23 cellular contexts compared by ENCODE assay signal in genomic region chr1:174326278-174326677, GRCh38.
DNase-seq lines count a peak whose midpoint lies in the region; ATAC-seq, FAIRE-seq and TF ChIP-seq lines count a peak whose summit lies in the region.
"Had no signal": no experiment of that assay in that cellular context is flagged by ENCODE, and none has a peak within 500 bp of the region (broad histone marks: within the 10 kb centered on the region; RNA-seq: fewer than 3 reads in every experiment).

No MANE protein-coding gene starts in this region.

- H3K9me1 ChIP-seq in K562 (ENCODE audit: control insufficient read depth, insufficient read depth, low read length): no peaks in the 10 kb centered on the region

- intact Hi-C loops in HepG2 (cut with micrococcal nuclease; ENCODE audit: unreplicated experiment) (no loop called here), right lobe of liver (cut with DNase I) (no loop called here), K562 (cut with micrococcal nuclease) (no loop called here), ovary (cut with DNase I) (no loop called here)

- CTCF ChIA-PET in HepG2 (lab: Yijun Ruan, JAX; ENCODE audit: low intra/inter-chr PET ratio, low total read pairs): no interaction called here
- CTCF ChIA-PET in K562 (lab: Yijun Ruan, JAX; ENCODE audit: low intra/inter-chr PET ratio): no interaction called here

- H4K20me1 ChIP-seq in HepG2 (ENCODE audit: insufficient read depth, low read length) (no peaks in the 10 kb centered on the region), K562 (replicated peaks; ENCODE audit: control insufficient read depth, insufficient read depth, low read length) (no peaks in the 10 kb centered on the region)
- H4K20me1 ChIP-seq: BLaER1 treated with 17β-estradiol and CSF1 and Interleukin-3, amounts not matched to agents 10 nM and 100 nM had no signal

- H3K27me3 ChIP-seq in HepG2 (ENCODE audit: control insufficient read depth in 1 of 2, insufficient read depth in 2 of 2, low read length in 2 of 2) (no peaks in the 10 kb centered on the region; a peak in 1 of 5 replicates), right lobe of liver (no peaks in the 10 kb centered on the region), K562 (ENCODE audit: control insufficient read depth in 2 of 2, insufficient read depth in 2 of 2, low read length in 2 of 2) (no peaks in the 10 kb centered on the region; a peak in 1 of 5 replicates), ovary (no peaks in the 10 kb centered on the region)
- H3K27me3 ChIP-seq: BLaER1 treated with 17β-estradiol and CSF1 and Interleukin-3, amounts not matched to agents 10 nM and 100 nM had no signal

- no peak for TF ChIP-seq CTCF in HepG2 (CRISPR knock-in tag; IDR thresholded peaks at IDR 0.05)
- no peak for TF ChIP-seq CTCF in right lobe of liver (IDR thresholded peaks at IDR 0.05)
- no peak for TF ChIP-seq CTCF in K562 (IDR thresholded peaks at IDR 0.05 in 2 of 3, conservative IDR thresholded peaks at IDR 0.05 in 1 of 3; ENCODE audit: insufficient read depth in 2 of 3, low read depth in 1 of 3, low read length in 3 of 3)
- no peak for TF ChIP-seq CTCF in endothelial cell (IDR thresholded peaks at IDR 0.05; ENCODE audit: unreplicated experiment)
- TF ChIP-seq CTCF in ovary (IDR thresholded peaks at IDR 0.05): no peak

- no peak for TF ChIP-seq POLR2A in HepG2 (IDR thresholded peaks at IDR 0.05; ENCODE audit: insufficient read depth in 1 of 2, low read depth in 2 of 2, low read length in 2 of 2)
- TF ChIP-seq POLR2A in right lobe of liver (IDR thresholded peaks at IDR 0.05): no peak
- no peak for TF ChIP-seq POLR2A in K562 (conservative IDR thresholded peaks at IDR 0.05)
- no peak for TF ChIP-seq POLR2A in ovary (IDR thresholded peaks at IDR 0.05)

- H3K4me1 ChIP-seq in HepG2 (ENCODE audit: insufficient read depth, low read length) (no peaks in the 10 kb centered on the region), right lobe of liver (no peaks in the 10 kb centered on the region), K562 (replicated peaks in 1 of 2; ENCODE audit: control insufficient read depth in 2 of 2, insufficient read depth in 2 of 2, low read length in 2 of 2) (no peaks in the 10 kb centered on the region), ovary (ENCODE audit: insufficient read depth) (no peaks in the 10 kb centered on the region)
- H3K4me1 ChIP-seq: A549, Caco-2 had no signal

- ATAC-seq in HepG2 (no peak), right lobe of liver (no peak), K562 (no peak)
- ATAC-seq: A549; CD8-positive, alpha-beta T cell; GM12878 had no signal

- H3K27me3 Mint-ChIP-seq in endothelial cell (ENCODE audit: unreplicated experiment): no peaks in the 10 kb centered on the region
- H3K27me3 Mint-ChIP-seq: B cell; CD4-positive, alpha-beta T cell had no signal

- TF ChIP-seq EP300 in HepG2 (IDR thresholded peaks at IDR 0.05; ENCODE audit: low read depth in 2 of 2, low read length in 2 of 2) (no peak), HepG2 (CRISPR knock-in tag; IDR thresholded peaks at IDR 0.05; ENCODE audit: borderline replicate concordance) (no peak), K562 (IDR thresholded peaks at IDR 0.05; ENCODE audit: low read length) (no peak), ovary (IDR thresholded peaks at IDR 0.05) (no peak)

- H3K27ac Mint-ChIP-seq in endothelial cell (ENCODE audit: unreplicated experiment): no peak overlapping the region
- H3K27ac Mint-ChIP-seq: B cell; CD4-positive, alpha-beta T cell; CD8-positive, alpha-beta T cell had no signal

- no TSS peak for BruUV-seq in HepG2 (replicated peaks; lab: Mats Ljungman, UMichigan)
- no TSS peak for BruUV-seq in K562 (replicated peaks; lab: Mats Ljungman, UMichigan)

- H3K9me3 ChIP-seq in HepG2 (ENCODE audit: low read length) (peaks cover 24% of the 10 kb centered on the region), right lobe of liver (peaks cover 0 to 2% (median 0%) of the 10 kb centered on the region in 4 donors), K562 (replicated peaks; ENCODE audit: control insufficient read depth, insufficient read depth, low read depth, low read length) (peaks cover 8% of the 10 kb centered on the region), ovary (no peaks in the 10 kb centered on the region)

- H3K36me3 ChIP-seq in HepG2 (replicated peaks in 1 of 2; ENCODE audit: control insufficient read depth in 1 of 2, insufficient read depth in 2 of 2, low read length in 2 of 2) (0 out of 5 replicates have a peak, but pooled peaks cover 2 to 6% of the 10 kb centered on the region in 2 experiments), right lobe of liver (no peaks in the 10 kb centered on the region), K562 (ENCODE audit: control insufficient read depth, insufficient read depth, low read length) (no peaks in the 10 kb centered on the region), ovary (no peaks in the 10 kb centered on the region)

- in situ Hi-C loops in HepG2 (cut with HindIII; ENCODE audit: extremely low pct_ligation_motif_present, low pct_unique_long_range_greater_than_20kb) (no loop called here), K562 (cut with MboI) (no loop called here)

- H3K79me2 ChIP-seq in HepG2 (ENCODE audit: insufficient read depth, low read length) (no peaks in the 10 kb centered on the region), K562 (ENCODE audit: control insufficient read depth, insufficient read depth, low read length) (no peaks in the 10 kb centered on the region)

- H3K9ac ChIP-seq in HepG2 (ENCODE audit: insufficient read depth, low read depth, low read length) (no peak overlapping the region), K562 (ENCODE audit: insufficient read depth in 1 of 2, low read depth in 2 of 2, low read length in 2 of 2) (no peak overlapping the region)
- H3K9ac ChIP-seq: BLaER1 treated with 17β-estradiol and CSF1 and Interleukin-3, amounts not matched to agents 10 nM and 100 nM had no signal

- H3K4me3 ChIP-seq in HepG2 (replicated peaks in 1 of 3; ENCODE audit: insufficient read depth in 1 of 3, low read depth in 2 of 3, low read length in 3 of 3): no peak overlapping the region
- no peak overlapping the region for H3K4me3 ChIP-seq in right lobe of liver
- no peak overlapping the region for H3K4me3 ChIP-seq in K562
- no peak overlapping the region for H3K4me3 ChIP-seq in ovary
- H3K4me3 ChIP-seq: A549, GM12878 had no signal

- H3K9me3 Mint-ChIP-seq in endothelial cell (ENCODE audit: unreplicated experiment): peaks cover 3% of the 10 kb centered on the region

- DNase-seq in HepG2 (ENCODE audit: low spot score): no peak
- no peak for DNase-seq in right lobe of liver
- no peak for DNase-seq in K562 (ENCODE audit: extremely low read depth in 1 of 4, low spot score in 3 of 4)
- no peak for DNase-seq in endothelial cell (ENCODE audit: low spot score)
- DNase-seq in germinal center (ENCODE audit: low spot score): no peak
- no peak for DNase-seq in NCI-H128 (lab: John Stamatoyannopoulos, UW; ENCODE audit: unreplicated experiment)
- no peak for DNase-seq in ovary
- DNase-seq: AML-193; Caco-2; Calu3; CD4-positive, alpha-beta T cell; CD8-positive, alpha-beta T cell; DMS79 treated with DMSO at 0.1 percent for 48 hours had no signal

- H3K4me3 Mint-ChIP-seq in endothelial cell (ENCODE audit: unreplicated experiment): peak overlapping the region; percentile 13
- H3K4me3 Mint-ChIP-seq: B cell; CD4-positive, alpha-beta T cell; CD8-positive, alpha-beta T cell had no signal

- TF ChIP-seq RAD21 in HepG2 (CRISPR knock-in tag; IDR thresholded peaks at IDR 0.05) (no peak), K562 (CRISPR knock-in tag; conservative IDR thresholded peaks at IDR 0.05 in 1 of 2, IDR thresholded peaks at IDR 0.05 in 1 of 2) (no peak)

- H3K4me2 ChIP-seq in HepG2 (ENCODE audit: low read depth, low read length) (no peak overlapping the region), K562 (ENCODE audit: insufficient read depth, low read length) (no peak overlapping the region)
- H3K4me2 ChIP-seq: A549 had no signal

- POLR2A ChIA-PET in HepG2 (lab: Yijun Ruan, JAX): no interaction called here
- POLR2A ChIA-PET in K562 (lab: Yijun Ruan, JAX): no interaction called here

- H3K27ac ChIP-seq in HepG2 (ENCODE audit: extremely low read length, insufficient read depth, low read length) (no peak overlapping the region), right lobe of liver (no peak overlapping the region), K562 (ENCODE audit: extremely low read depth, low read depth, low read length) (no peak overlapping the region), ovary (no peak overlapping the region)
- H3K27ac ChIP-seq: 22Rv1, A549, C4-2B had no signal

- 95% methylated on average over 3 of the region's 3 CpGs for whole genome bisulfite sequencing in HepG2 (ENCODE audit: low lambda C conversion rate)
- 95% methylated on average over 3 of the region's 3 CpGs for WGBS in right lobe of liver (ENCODE audit: insufficient coverage, low coverage, low lambda C conversion rate, missing lambda C conversion rate)
- WGBS in K562 (ENCODE audit: insufficient coverage, low coverage, missing lambda C conversion rate): 70% methylated on average over 3 of the region's 3 CpGs
- 94 to 97% (median 96%) methylated on average over 3 of the region's 3 CpGs for WGBS in ovary, 3 donors

- FAIRE-seq in HepG2 (lab: Jason Lieb, UNC) (no peak), K562 (lab: Jason Lieb, UNC) (no peak)
- FAIRE-seq: A549, G401.6, GM12878, GM12892, GM18507, GM19239 had no signal

- H2AFZ ChIP-seq in HepG2 (ENCODE audit: low read length): no peak overlapping the region
- H2AFZ ChIP-seq in K562 (ENCODE audit: low read depth, low read length): no peak overlapping the region

- no peaks in the 10 kb centered on the region for H3K4me1 Mint-ChIP-seq in endothelial cell (ENCODE audit: unreplicated experiment)

- H3K36me3 Mint-ChIP-seq in endothelial cell (ENCODE audit: low read depth, unreplicated experiment): peaks cover 30% of the 10 kb centered on the region

TF ChIP-seq in HepG2, 621 proteins besides CTCF, POLR2A, EP300 and RAD21 (continues in another document):
- TF ChIP-seq ZNF547 (CRISPR knock-in tag; IDR thresholded peaks at IDR 0.05) (no peak), ZNF160 (CRISPR knock-in tag; IDR thresholded peaks at IDR 0.05) (peak; percentile 99)

TF ChIP-seq in K562, 482 proteins besides CTCF, POLR2A, EP300 and RAD21 (continues in another document):
- TF ChIP-seq TRIM28 (IDR thresholded peaks at IDR 0.05): 0 out of 2 replicates have a peak, but pooled peaks have one; percentile 40
- peak; percentile 55; the same call in 1 of the 2 replicates for TF ChIP-seq ZNF583 (CRISPR knock-in tag; IDR thresholded peaks at IDR 0.05)
